18 cellular contexts compared by ENCODE assay signal in genomic region chr7:140045697-140046096, GRCh38. TPM values are rescaled to one million over a fixed set of nuclear protein-coding genes. Genes with fewer than 3 reads are reported as not detected.
DNase-seq lines count a peak whose midpoint lies in the region; ATAC-seq, FAIRE-seq and TF ChIP-seq lines count a peak whose summit lies in the region.
"Had no signal": no experiment of that assay in that cellular context is flagged by ENCODE, and none has a peak within 500 bp of the region (broad histone marks: within the 10 kb centered on the region; RNA-seq: fewer than 3 reads in every experiment).

No MANE protein-coding gene starts in this region.

- no peak for DNase-seq in Right ventricle myocardium superior
- DNase-seq in left cardiac atrium, result no peak
- no peak for DNase-seq in central memory CD8-positive, alpha-beta T cell (ENCODE audit: low spot score in 2 of 2)
- DNase-seq in HepG2 (ENCODE audit: low spot score), result peak; percentile 12
- peak; percentile 14 for DNase-seq in small intestine
- DNase-seq in A673 (ENCODE audit: low spot score), result no peak
- no peak for DNase-seq in DMS79 (lab: John Stamatoyannopoulos, UW)
- DNase-seq: BE2C; CD4-positive, alpha-beta memory T cell; DMS79 treated with DMSO at 0.1 percent for 48 hours; EL; GM23248 had no signal

- no peaks in the 10 kb centered on the region for H4K20me1 ChIP-seq in HepG2 (ENCODE audit: insufficient read depth, low read length)

- peaks cover 18% of the 10 kb centered on the region for H3K4me1 Mint-ChIP-seq in central memory CD8-positive, alpha-beta T cell

- H3K27me3 Mint-ChIP-seq in central memory CD8-positive, alpha-beta T cell, result no peaks in the 10 kb centered on the region
- H3K27me3 Mint-ChIP-seq: CD4-positive, alpha-beta memory T cell had no signal

- H3K4me1 ChIP-seq in HepG2 (ENCODE audit: insufficient read depth, low read length) (peaks cover 68% of the 10 kb centered on the region), small intestine (ENCODE audit: control insufficient read depth in 2 of 2, insufficient read depth in 1 of 2, low read depth in 1 of 2, low read length in 1 of 2) (peaks cover 0 to 13% of the 10 kb centered on the region in 2 donors), A673 (ENCODE audit: insufficient read depth, low read length, poor library complexity, severe bottlenecking) (no peaks in the 10 kb centered on the region)
- H3K4me1 ChIP-seq: BE2C had no signal

- no TSS peak for BruUV-seq in HepG2 (replicated peaks; lab: Mats Ljungman, UMichigan)
- BruUV-seq in A673 (replicated peaks; lab: Mats Ljungman, UMichigan), result no TSS peak

- POLR2A ChIA-PET in HepG2 (lab: Yijun Ruan, JAX) (no interaction called here), A673 (lab: Charles Lee; ENCODE audit: low non-redundant PET) (interaction anchor here (0.6 kb wide), 1 partner anchor 173 kb away, joined by 3 read pairs; no protein-coding TSS in a partner anchor)

- H2AFZ ChIP-seq in HepG2 (ENCODE audit: low read length), result peak overlapping the region; percentile 4
- H2AFZ ChIP-seq: GM23248 had no signal

- H3K27ac Mint-ChIP-seq in central memory CD8-positive, alpha-beta T cell (ENCODE audit: low read depth), result peak overlapping the region; percentile 74
- H3K27ac Mint-ChIP-seq: CD4-positive, alpha-beta memory T cell had no signal

- TF ChIP-seq RAD21 in HepG2 (CRISPR knock-in tag; IDR thresholded peaks at IDR 0.05), result no peak

- H3K79me2 ChIP-seq in HepG2 (ENCODE audit: insufficient read depth, low read length), result peaks cover 5% of the 10 kb centered on the region

- ATAC-seq in Right ventricle myocardium superior (ENCODE audit: poor library complexity), result peak; percentile 61
- no peak for ATAC-seq in left cardiac atrium
- no peak for ATAC-seq in central memory CD8-positive, alpha-beta T cell (replicated peaks; ENCODE audit: extremely low read depth, poor library complexity, severe bottlenecking)
- ATAC-seq in HepG2, result peak; percentile 7; the same call in 1 of the 3 replicates
- ATAC-seq: HCT116 had no signal

- FAIRE-seq in HepG2 (lab: Jason Lieb, UNC) (peak; percentile 4), small intestine (lab: Jason Lieb, UNC) (no peak)
- FAIRE-seq: G401.6, GM12891, H54, HTR-8/SVneo had no signal

- intact Hi-C loops in Right ventricle myocardium superior (cut with DNase I), result no loop called here
- intact Hi-C loops in left cardiac atrium (cut with DNase I), result no loop called here
- intact Hi-C loops in HepG2 (cut with micrococcal nuclease; ENCODE audit: unreplicated experiment), result no loop called here
- intact Hi-C loops in A673 (cut with micrococcal nuclease; ENCODE audit: unreplicated experiment), result no loop called here

- WGBS in HepG2 (ENCODE audit: low lambda C conversion rate), result 17% methylated on average over 6 of the region's 6 CpGs
- 25 to 56% (median 51%) methylated on average over 6 of the region's 6 CpGs for WGBS in small intestine, 3 donors

- H3K36me3 Mint-ChIP-seq in central memory CD8-positive, alpha-beta T cell (ENCODE audit: insufficient read depth), result peaks cover 46% of the 10 kb centered on the region

- H3K4me3 Mint-ChIP-seq in central memory CD8-positive, alpha-beta T cell, result no peak overlapping the region

- H3K36me3 ChIP-seq in HepG2 (replicated peaks in 1 of 2; ENCODE audit: control insufficient read depth in 1 of 2, insufficient read depth in 2 of 2, low read length in 2 of 2) (peaks cover 1 to 25% of the 10 kb centered on the region in 2 experiments; a peak in 2 of 5 replicates), small intestine (ENCODE audit: control insufficient read depth in 2 of 2, insufficient read depth in 2 of 2, low read length in 2 of 2) (peaks cover 8 to 9% of the 10 kb centered on the region in 2 donors), A673 (ENCODE audit: insufficient read depth, low read length, poor library complexity, severe bottlenecking) (no peaks in the 10 kb centered on the region)
- H3K36me3 ChIP-seq: BE2C had no signal

- H3K27me3 ChIP-seq in HepG2 (ENCODE audit: control insufficient read depth in 1 of 2, insufficient read depth in 2 of 2, low read length in 2 of 2), result no peaks in the 10 kb centered on the region
- H3K27me3 ChIP-seq in small intestine (ENCODE audit: control insufficient read depth in 2 of 2, insufficient read depth in 2 of 2, low read length in 2 of 2), result no peaks in the 10 kb centered on the region
- H3K27me3 ChIP-seq in A673 (replicated peaks; ENCODE audit: insufficient read depth, low read depth, low read length, poor library complexity), result no peaks in the 10 kb centered on the region
- H3K27me3 ChIP-seq: BE2C had no signal

- CTCF ChIA-PET in HepG2 (lab: Yijun Ruan, JAX; ENCODE audit: low intra/inter-chr PET ratio, low total read pairs), result no interaction called here
- CTCF ChIA-PET in A673 (lab: Charles Lee), result no interaction called here

- no peaks in the 10 kb centered on the region for H3K9me3 ChIP-seq in HepG2 (ENCODE audit: low read length)
- no peaks in the 10 kb centered on the region for H3K9me3 ChIP-seq in small intestine (ENCODE audit: control insufficient read depth, low read depth)
- no peaks in the 10 kb centered on the region for H3K9me3 ChIP-seq in A673 (ENCODE audit: low read depth, low read length, poor library complexity, severe bottlenecking)
- H3K9me3 ChIP-seq: BE2C had no signal

- H3K27ac ChIP-seq in HepG2 (ENCODE audit: extremely low read length, insufficient read depth, low read length), result peak overlapping the region; percentile 56
- H3K27ac ChIP-seq in small intestine (ENCODE audit: low read depth in 1 of 2, low read length in 1 of 2), result no peak overlapping the region
- H3K27ac ChIP-seq in A673 (ENCODE audit: low read depth, low read length, poor library complexity, severe bottlenecking), result no peak overlapping the region
- H3K27ac ChIP-seq: C4-2B, GM23248 had no signal

- in situ Hi-C loops in HepG2 (cut with HindIII; ENCODE audit: extremely low pct_ligation_motif_present, low pct_unique_long_range_greater_than_20kb), result no loop called here

- H3K9ac ChIP-seq in HepG2 (ENCODE audit: insufficient read depth, low read depth, low read length), result no peak overlapping the region
- H3K9ac ChIP-seq: GM23248 had no signal

- no peak overlapping the region for H3K4me3 ChIP-seq in HepG2 (replicated peaks in 1 of 3; ENCODE audit: insufficient read depth in 1 of 3, low read depth in 2 of 3, low read length in 3 of 3)
- H3K4me3 ChIP-seq in small intestine (ENCODE audit: low read depth in 1 of 2, low read length in 2 of 2), result no peak overlapping the region
- H3K4me3 ChIP-seq in A673 (ENCODE audit: low read depth, low read length, poor library complexity, severe bottlenecking), result no peak overlapping the region
- H3K4me3 ChIP-seq: GM23248 had no signal

- TF ChIP-seq EP300 in HepG2 (IDR thresholded peaks at IDR 0.05; ENCODE audit: low read depth in 2 of 2, low read length in 2 of 2) (no peak), HepG2 (CRISPR knock-in tag; IDR thresholded peaks at IDR 0.05; ENCODE audit: borderline replicate concordance) (no peak)

- TF ChIP-seq CTCF in HepG2 (CRISPR knock-in tag; IDR thresholded peaks at IDR 0.05), result no peak
- no peak for TF ChIP-seq CTCF in A673 (conservative IDR thresholded peaks at IDR 0.05; ENCODE audit: low read depth, low read length)

- H3K9me3 Mint-ChIP-seq in central memory CD8-positive, alpha-beta T cell, result no peaks in the 10 kb centered on the region
- H3K9me3 Mint-ChIP-seq: CD4-positive, alpha-beta memory T cell had no signal

- peak overlapping the region; percentile 64 for H3K4me2 ChIP-seq in HepG2 (ENCODE audit: low read depth, low read length)

- no peak for TF ChIP-seq POLR2A in HepG2 (IDR thresholded peaks at IDR 0.05; ENCODE audit: insufficient read depth in 1 of 2, low read depth in 2 of 2, low read length in 2 of 2)

TF ChIP-seq in HepG2, 621 proteins besides CTCF, POLR2A, EP300 and RAD21 (continues in another document):
- no peak for TF ChIP-seq ZNF552 (CRISPR knock-in tag; IDR thresholded peaks at IDR 0.05; ENCODE audit: borderline replicate concordance)
- TF ChIP-seq STAG1 (CRISPR knock-in tag; IDR thresholded peaks at IDR 0.05), result no peak
- peak; percentile 54; the same call in 1 of the 2 replicates for TF ChIP-seq ZNF317 (CRISPR knock-in tag; IDR thresholded peaks at IDR 0.05)
- TF ChIP-seq ZEB1 (IDR thresholded peaks at IDR 0.05; ENCODE audit: insufficient replicate concordance, low read depth), result no peak
- TF ChIP-seq GTF2F1 (IDR thresholded peaks at IDR 0.05; ENCODE audit: low read length), result no peak

RNA-seq across cellular contexts. Expression of gene PARP12, which starts 17.1 kb away (rescaled TPM):
- total RNA-seq in Right ventricle myocardium superior, result 10.5 TPM
- total RNA-seq in left cardiac atrium, result 10 to 100 TPM; 15.1 to 25.5 TPM
- 15.5 and 16.2 TPM in 2 replicates for total RNA-seq in HepG2 (2016; rRNA removed; fragmentation: Illumina TruSeq; extraction: Trizol)
- 5.1 and 6.0 TPM in 2 replicates for total RNA-seq in HepG2 (2016; cell fraction: cytosol; rRNA removed; fragmentation: Illumina TruSeq; extraction: Trizol; ENCODE audit: low read depth)
- 14.9 and 16.1 TPM in 2 replicates for total RNA-seq in HepG2 (2016; cell fraction: insoluble cytoplasmic fraction; rRNA removed; fragmentation: Illumina TruSeq; extraction: Trizol)
- 7.8 TPM in 2 replicates for total RNA-seq in HepG2 (2016; cell fraction: membrane; rRNA removed; fragmentation: Illumina TruSeq; extraction: Trizol)
- 20.8 and 22.4 TPM in 2 replicates for total RNA-seq in HepG2 (2016; cell fraction: nucleus; rRNA removed; fragmentation: Illumina TruSeq; extraction: Trizol)
- 35.2 and 37.1 TPM in 2 replicates for polyA plus RNA-seq in HepG2 (2011; rRNA removed)
- polyA plus RNA-seq in HepG2 (2011; cell fraction: cytosol; rRNA removed), result 22.5 and 24.9 TPM in 2 replicates
- 82.0 and 93.9 TPM in 2 replicates for polyA plus RNA-seq in HepG2 (2011; cell fraction: nucleus; rRNA removed)
- polyA plus RNA-seq in HepG2 (2012), result 18.0 and 20.0 TPM in 2 replicates
- polyA plus RNA-seq in HepG2 (2016; cell fraction: cytosol; fragmentation: Illumina TruSeq; extraction: Trizol; ENCODE audit: low read depth), result 1.4 and 1.5 TPM in 2 replicates
- 13.9 and 16.3 TPM in 2 replicates for polyA plus RNA-seq in HepG2 (2016; cell fraction: insoluble cytoplasmic fraction; fragmentation: Illumina TruSeq; extraction: Trizol; ENCODE audit: low read depth)
- polyA plus RNA-seq in HepG2 (2016; cell fraction: membrane; fragmentation: Illumina TruSeq; extraction: Trizol; ENCODE audit: low read depth), result 4.4 and 4.5 TPM in 2 replicates
- 31.0 and 39.2 TPM in 2 replicates for polyA plus RNA-seq in HepG2 (2016; cell fraction: nucleus; fragmentation: Illumina TruSeq; extraction: Trizol; ENCODE audit: insufficient read depth, low read depth)
- 52.9 and 70.5 TPM in 2 replicates for polyA minus RNA-seq in HepG2 (2011; rRNA and poly(A)+ RNA removed; ENCODE audit: low replicate concordance)
- 23.5 and 23.8 TPM in 2 replicates for polyA minus RNA-seq in HepG2 (2011; cell fraction: cytosol; rRNA and poly(A)+ RNA removed)
- 46.7 and 57.6 TPM in 2 replicates for polyA minus RNA-seq in HepG2 (2011; cell fraction: nucleus; rRNA and poly(A)+ RNA removed)
- 100 to 1,000 TPM in 1 of 3 donors, 10 to 100 TPM in 2; 30.9 to 150 (median 98.6) TPM for polyA plus RNA-seq in small intestine
- total RNA-seq in A673 (2021), result 17.8 and 19.3 TPM in 2 replicates

Comparison
In these comparisons a context has a peak if more than half of its experiments do, and no peak if none do; other contexts are left out.
1. ATAC-seq: peak in Right ventricle myocardium superior (single experiment) and HepG2 (single experiment); none in left cardiac atrium (0 of 2) and central memory CD8-positive, alpha-beta T cell (single experiment).
2. DNase-seq: peak in HepG2 (single experiment) and small intestine (single experiment); none in Right ventricle myocardium superior (single experiment), left cardiac atrium (single experiment), central memory CD8-positive, alpha-beta T cell (0 of 2), A673 (single experiment) and DMS79 (single experiment).